12 cellular contexts compared by ENCODE assay signal in genomic region chr11:45933131-45933821, GRCh38. TPM values are rescaled to one million over a fixed set of nuclear protein-coding genes. Genes with fewer than 3 reads are reported as not detected.
A peak's percentile ranks its signal among the peaks of the same experiment; 100 is the strongest.
DNase-seq lines count a peak whose midpoint lies in the region; ATAC-seq, FAIRE-seq and TF ChIP-seq lines count a peak whose summit lies in the region.
"Had no signal": no experiment of that assay in that cellular context is flagged by ENCODE, and none has a peak within 500 bp of the region (broad histone marks: within the 10 kb centered on the region; RNA-seq: fewer than 3 reads in every experiment).

No MANE protein-coding gene starts in this region.

- DNase-seq in NCI-H226 (peak; percentile 42), bronchial epithelial cell (ENCODE audit: low read depth) (peak; percentile 25), renal cortical epithelial cell (ENCODE audit: low read depth) (peak; percentile 25), SHP77 (lab: John Stamatoyannopoulos, UW) (no peak), mesothelial cell of epicardium (ENCODE audit: low spot score in 2 of 2, unreplicated experiment in 2 of 2) (no peak)
- DNase-seq: KBM-7, SW 1271 had no signal

- H3K4me3 ChIP-seq in bronchial epithelial cell (ENCODE audit: low read depth, low read length), result no peak overlapping the region
- H3K4me3 ChIP-seq: HAP-1 had no signal

- no peak for FAIRE-seq in bronchial epithelial cell (lab: Jason Lieb, UNC)

- peak; percentile 22 for ATAC-seq in GM19463 (IDR thresholded peaks at IDR 0.05; ENCODE audit: unreplicated experiment)
- ATAC-seq in GM19328 (IDR thresholded peaks at IDR 0.05; ENCODE audit: unreplicated experiment), result no peak
- no peak for ATAC-seq in GM21360 (IDR thresholded peaks at IDR 0.05; ENCODE audit: unreplicated experiment)

- peaks cover 6% of the 10 kb centered on the region for H3K36me3 ChIP-seq in bronchial epithelial cell (ENCODE audit: control insufficient read depth, insufficient read depth, low read length)

- H3K9me3 Mint-ChIP-seq in mesothelial cell of epicardium, result no peaks in the 10 kb centered on the region

- H3K27me3 ChIP-seq in bronchial epithelial cell (ENCODE audit: control insufficient read depth, insufficient read depth, low read length), result no peaks in the 10 kb centered on the region

- no peak overlapping the region for H3K4me3 Mint-ChIP-seq in mesothelial cell of epicardium

- H3K27me3 Mint-ChIP-seq in mesothelial cell of epicardium (ENCODE audit: low read depth), result no peaks in the 10 kb centered on the region

- peaks cover 4% of the 10 kb centered on the region for H3K4me1 Mint-ChIP-seq in mesothelial cell of epicardium

- TF ChIP-seq CTCF in bronchial epithelial cell (IDR thresholded peaks at IDR 0.05; ENCODE audit: insufficient read depth, low read length, severe bottlenecking), result no peak
- no peak for TF ChIP-seq CTCF in mesothelial cell of epicardium (IDR thresholded peaks at IDR 0.05; ENCODE audit: unreplicated experiment)

- peaks cover 22% of the 10 kb centered on the region for H3K36me3 Mint-ChIP-seq in mesothelial cell of epicardium

- no peak overlapping the region for H3K27ac Mint-ChIP-seq in mesothelial cell of epicardium

RNA-seq across cellular contexts. Expression of gene LARGE2, which starts 10.8 kb away (rescaled TPM):
- total RNA-seq in bronchial epithelial cell (2.9 and 4.5 TPM in 2 replicates), renal cortical epithelial cell (0.40 and 1.2 TPM in 2 replicates), mesothelial cell of epicardium (5.0 to 6.0 TPM (median 5.2 TPM) in 3 replicates)
- total RNA-seq: fibroblast of villous mesenchyme had no signal

RNA-seq across cellular contexts. Expression of gene PEX16, which starts 15.6 kb away (rescaled TPM):
- total RNA-seq in bronchial epithelial cell (47.1 and 59.0 TPM in 2 replicates), renal cortical epithelial cell (19.5 and 28.7 TPM in 2 replicates), mesothelial cell of epicardium (19.8 to 23.1 TPM (median 20.7 TPM) in 3 replicates)

RNA-seq across cellular contexts. Expression of gene FREY1, which starts 26.2 kb away (rescaled TPM):
- 0.51 and 1.3 TPM in 2 replicates for total RNA-seq in bronchial epithelial cell
- 0.70 TPM in 1 of 2 replicates, not detected in the other for total RNA-seq in renal cortical epithelial cell
- 2.3 to 3.9 TPM (median 3.4 TPM) in 3 replicates for total RNA-seq in mesothelial cell of epicardium

RNA-seq across cellular contexts. Expression of gene MAPK8IP1, which starts 47.8 kb away (rescaled TPM):
- 0.26 and 0.90 TPM in 2 replicates for total RNA-seq in bronchial epithelial cell
- total RNA-seq in renal cortical epithelial cell, result 1.4 and 8.7 TPM in 2 replicates
- total RNA-seq in mesothelial cell of epicardium, result 11.5 to 13.8 TPM (median 12.7 TPM) in 3 replicates

Comparison
In these comparisons a context has a peak if more than half of its experiments do, and no peak if none do; other contexts are left out.
1. DNase-seq: peak in NCI-H226 (single experiment), bronchial epithelial cell (single experiment) and renal cortical epithelial cell (single experiment); none in SHP77 (0 of 2) and mesothelial cell of epicardium (0 of 2).